ENCODE assay signal across 8 cellular contexts in the genomic region with DNA sequence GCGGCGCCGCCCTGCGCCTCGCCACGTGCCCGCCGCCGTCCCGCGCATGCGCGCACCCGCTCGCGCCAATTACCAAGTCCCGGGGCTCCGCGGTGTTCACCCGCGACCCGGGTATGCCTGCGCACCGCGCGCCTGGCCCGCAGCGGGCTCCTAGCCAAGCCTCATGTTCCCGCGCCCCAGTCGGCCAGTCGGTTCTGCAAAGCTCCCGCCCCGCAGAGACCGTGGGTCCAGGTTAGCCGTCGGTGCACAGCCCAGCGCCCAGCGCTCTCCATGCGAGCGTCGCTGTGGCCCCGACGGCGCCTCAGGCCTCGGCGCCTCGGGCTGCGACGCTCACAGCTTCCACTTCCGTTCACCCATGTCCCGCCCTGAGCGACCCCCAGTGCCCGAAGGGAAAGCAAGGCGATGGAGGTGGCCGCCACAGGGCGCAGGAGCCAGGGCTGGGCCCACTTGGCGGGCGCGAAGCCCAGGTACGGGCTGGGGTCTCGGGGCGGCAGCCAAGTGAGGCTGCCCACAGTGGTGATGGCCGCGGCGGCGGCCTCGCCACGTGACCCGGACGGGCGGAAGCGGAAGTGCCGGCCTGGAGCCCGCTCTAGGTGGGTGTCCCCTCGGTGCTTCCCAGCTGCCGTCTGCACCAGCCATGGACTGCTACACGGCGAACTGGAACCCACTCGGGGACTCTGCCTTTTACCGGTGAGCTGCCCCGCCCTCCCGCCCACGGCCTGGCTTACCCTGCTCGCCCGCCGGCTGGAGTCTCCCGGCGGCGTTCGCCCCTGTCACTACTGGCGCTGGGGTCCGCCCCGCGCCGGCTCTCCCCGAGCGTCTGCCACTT. TPM values are rescaled to one million over a fixed set of nuclear protein-coding genes. Genes with fewer than 3 reads are reported as not detected.
A peak's percentile ranks its signal among the peaks of the same experiment; 100 is the strongest.
DNase-seq lines count a peak whose midpoint lies in the region; FAIRE-seq and TF ChIP-seq lines count a peak whose summit lies in the region.

Gene PCED1A, minus strand, starts transcription at position 518 of the 829 bp plus-strand sequence. CDS start 743 bp downstream, outside the sequence.
Gene VPS16, plus strand, starts transcription at position 608 of the 829 bp plus-strand sequence. Its CDS starts 30 bp downstream, at position 638.

- peaks cover 14% of the 10 kb centered on the region for H3K36me3 Mint-ChIP-seq in activated naive CD4-positive, alpha-beta T cell treated with anti-CD3 and anti-CD28 coated beads for 36 hours (ENCODE audit: low read depth)

- peak within 1 kb of the TSS; percentile 73 for H3K27ac Mint-ChIP-seq in activated naive CD4-positive, alpha-beta T cell treated with anti-CD3 and anti-CD28 coated beads for 36 hours

- H3K27me3 ChIP-seq in Loucy (ENCODE audit: insufficient read depth, low read length, poor library complexity, severe bottlenecking), result no peaks in the 10 kb centered on the region

- no peaks in the 10 kb centered on the region for H3F3A ChIP-seq in Loucy (ENCODE audit: low read depth)

- no peaks in the 10 kb centered on the region for H3K9me3 ChIP-seq in ES-I3 (ENCODE audit: control insufficient read depth, insufficient read depth, low read length)
- H3K9me3 ChIP-seq in Loucy (ENCODE audit: insufficient read depth, low read depth, low read length), result no peaks in the 10 kb centered on the region

- peaks cover 37% of the 10 kb centered on the region for H3K4me1 Mint-ChIP-seq in activated naive CD4-positive, alpha-beta T cell treated with anti-CD3 and anti-CD28 coated beads for 36 hours (ENCODE audit: low read depth)

- H3K36me3 ChIP-seq in ES-I3 (ENCODE audit: insufficient read depth, low read length) (no peaks in the 10 kb centered on the region; the same call in 1 of the 2 replicates), Loucy (ENCODE audit: insufficient read depth, low read length) (no peaks in the 10 kb centered on the region)

- DNase-seq in H54 (ENCODE audit: insufficient read length, low spot score), result peak; percentile 99
- peak; percentile 86 for DNase-seq in SK-N-DZ (ENCODE audit: low spot score)
- peak; percentile 88 for DNase-seq in activated naive CD4-positive, alpha-beta T cell treated with anti-CD3 and anti-CD28 coated beads for 36 hours
- DNase-seq in globus pallidus (ENCODE audit: low spot score), result peak; percentile 82
- peak; percentile 82 for DNase-seq in occipital lobe (lab: John Stamatoyannopoulos, UW)

- no peaks in the 10 kb centered on the region for H4K20me1 ChIP-seq in Loucy (ENCODE audit: insufficient read depth, low read length, poor library complexity, severe bottlenecking)

- H3K9me3 Mint-ChIP-seq in activated naive CD4-positive, alpha-beta T cell treated with anti-CD3 and anti-CD28 coated beads for 36 hours, result no peaks in the 10 kb centered on the region

- peak within 1 kb of the TSS; percentile 93 for H3K4me3 ChIP-seq in Loucy (ENCODE audit: low read length, poor library complexity, severe bottlenecking)

- peak within 1 kb of the TSS; percentile 78 for H3K4me3 Mint-ChIP-seq in activated naive CD4-positive, alpha-beta T cell treated with anti-CD3 and anti-CD28 coated beads for 36 hours

- H3K79me2 ChIP-seq in Loucy (ENCODE audit: insufficient read depth, low read length), result peaks cover 30% of the 10 kb centered on the region; the same call in 1 of the 2 replicates

- TF ChIP-seq POLR2A in H54 (IDR thresholded peaks at IDR 0.05; ENCODE audit: low read depth, low read length), result peak; percentile 85

- no peak for TF ChIP-seq CTCF in Loucy (conservative IDR thresholded peaks at IDR 0.05; ENCODE audit: low read length)

- no peak for FAIRE-seq in H54 (lab: Jason Lieb, UNC)

- H3K9ac ChIP-seq in ES-I3 (ENCODE audit: low read depth, low read length) (peak within 1 kb of the TSS; percentile 82), Loucy (ENCODE audit: low read depth, low read length, poor library complexity, severe bottlenecking) (peak within 1 kb of the TSS; percentile 85)

- peak within 1 kb of the TSS; percentile 63 for H3K27ac ChIP-seq in temporal lobe (ENCODE audit: low read depth, low read length)

- peak within 1 kb of the TSS; percentile 99 for H2AFZ ChIP-seq in Loucy (ENCODE audit: low read length)

- H3K4me1 ChIP-seq in ES-I3 (ENCODE audit: insufficient read depth, low read length) (no peaks in the 10 kb centered on the region), Loucy (ENCODE audit: insufficient read depth, low read length, poor library complexity, severe bottlenecking) (peaks cover 33% of the 10 kb centered on the region)

- intact Hi-C loops in activated naive CD4-positive, alpha-beta T cell treated with anti-CD3 and anti-CD28 coated beads for 36 hours (cut with micrococcal nuclease), result loop anchor here (1.0 to 5.0 kb wide), 2 partner anchors 33 to 567 kb away; partner anchors contain the start of genes DNAAF9 and PTPRA

- H3K9me2 ChIP-seq in Loucy (replicated peaks; ENCODE audit: low read depth, low read length), result no peaks in the 10 kb centered on the region

- CTCF ChIA-PET in activated naive CD4-positive, alpha-beta T cell treated with anti-CD3 and anti-CD28 coated beads for 36 hours (lab: Charles Lee), result interaction anchor here (0.6 to 1.2 kb wide), 2 partner anchors 147 to 243 kb away, joined by 3 to 4 read pairs; no protein-coding TSS in a partner anchor

- no peaks in the 10 kb centered on the region for H3K27me3 Mint-ChIP-seq in activated naive CD4-positive, alpha-beta T cell treated with anti-CD3 and anti-CD28 coated beads for 36 hours (ENCODE audit: low read depth)

- peak within 1 kb of the TSS; percentile 90 for H3K4me2 ChIP-seq in Loucy (ENCODE audit: low read depth, low read length, poor library complexity, severe bottlenecking)

RNA-seq across cellular contexts. Expression of gene PCED1A, which starts in this region (rescaled TPM):
- polyA plus RNA-seq in SK-N-DZ (2014; cell fraction: cytosol; rRNA removed), result 62.0 and 73.3 TPM in 2 replicates
- polyA plus RNA-seq in SK-N-DZ (2014; cell fraction: nucleus; rRNA removed), result 352 and 364 TPM in 2 replicates
- total RNA-seq in activated naive CD4-positive, alpha-beta T cell treated with anti-CD3 and anti-CD28 coated beads for 36 hours, result 10 to 100 TPM; 44.6 to 44.8 TPM
- total RNA-seq in occipital lobe, result 22.0 TPM
- 17.2 TPM for total RNA-seq in temporal lobe

RNA-seq across cellular contexts. Expression of gene VPS16, which starts in this region (rescaled TPM):
- polyA plus RNA-seq in SK-N-DZ (2014; cell fraction: cytosol; rRNA removed), result 58.3 and 61.7 TPM in 2 replicates
- 219 and 221 TPM in 2 replicates for polyA plus RNA-seq in SK-N-DZ (2014; cell fraction: nucleus; rRNA removed)
- total RNA-seq in activated naive CD4-positive, alpha-beta T cell treated with anti-CD3 and anti-CD28 coated beads for 36 hours, result 10 to 100 TPM; 39.0 to 42.0 TPM
- total RNA-seq in occipital lobe (51.3 TPM), temporal lobe (48.9 TPM)

Comparison
In these comparisons a context has a peak if more than half of its experiments do, and no peak if none do; other contexts are left out.
1. Peak in every context shown above with its lines: DNase-seq, H3K4me3 ChIP-seq and H3K27ac ChIP-seq.